1 cellular context compared by ENCODE assay signal in the genomic region with DNA sequence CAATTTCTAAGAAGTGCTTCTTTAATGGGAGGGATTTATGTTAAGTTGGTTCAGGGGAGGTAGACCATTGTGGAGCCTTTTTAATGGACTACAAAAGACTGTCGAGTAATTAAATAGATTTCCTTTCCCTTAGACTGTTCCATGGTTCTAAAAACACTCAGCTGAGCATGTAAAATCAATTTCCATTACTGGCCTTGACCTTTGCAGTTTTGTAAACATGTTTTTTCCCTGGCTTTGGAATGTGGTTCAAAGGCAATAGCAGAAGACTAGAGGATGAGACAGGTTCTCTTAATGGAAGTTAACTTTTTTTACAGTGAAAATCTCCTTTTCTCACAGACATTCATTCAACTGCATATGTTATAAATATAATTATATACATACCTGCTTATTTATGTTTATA.
TF ChIP-seq lines count a peak whose summit lies in the region.

No MANE protein-coding gene starts in this region.

TF ChIP-seq in HepG2, 621 proteins besides CTCF, POLR2A, EP300 and RAD21 (continued from another document and continues in another):
- peak; percentile 75 to 95; a peak in 3 of 4 replicates for TF ChIP-seq NR2F1 (CRISPR knock-in tag; IDR thresholded peaks at IDR 0.05)
- no peak for TF ChIP-seq RELA (CRISPR knock-in tag; IDR thresholded peaks at IDR 0.05)
- no peak for TF ChIP-seq ZSCAN31 (CRISPR knock-in tag; IDR thresholded peaks at IDR 0.05; ENCODE audit: low read depth)
- TF ChIP-seq KAT2B (IDR thresholded peaks at IDR 0.05; ENCODE audit: borderline replicate concordance, low read depth, low read length): peak; percentile 40; the same call in 1 of the 2 replicates
- no peak for TF ChIP-seq WIZ (CRISPR knock-in tag; IDR thresholded peaks at IDR 0.05)
- peak; percentile 43; the same call in 1 of the 2 replicates for TF ChIP-seq NR2F2 (IDR thresholded peaks at IDR 0.05; ENCODE audit: borderline replicate concordance, low read depth)
- TF ChIP-seq, protein P1, sequence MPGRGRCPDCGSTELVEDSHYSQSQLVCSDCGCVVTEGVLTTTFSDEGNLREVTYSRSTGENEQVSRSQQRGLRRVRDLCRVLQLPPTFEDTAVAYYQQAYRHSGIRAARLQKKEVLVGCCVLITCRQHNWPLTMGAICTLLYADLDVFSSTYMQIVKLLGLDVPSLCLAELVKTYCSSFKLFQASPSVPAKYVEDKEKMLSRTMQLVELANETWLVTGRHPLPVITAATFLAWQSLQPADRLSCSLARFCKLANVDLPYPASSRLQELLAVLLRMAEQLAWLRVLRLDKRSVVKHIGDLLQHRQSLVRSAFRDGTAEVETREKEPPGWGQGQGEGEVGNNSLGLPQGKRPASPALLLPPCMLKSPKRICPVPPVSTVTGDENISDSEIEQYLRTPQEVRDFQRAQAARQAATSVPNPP (CRISPR knock-in tag; IDR thresholded peaks at IDR 0.05): no peak
- no peak for TF ChIP-seq ZNF335 (CRISPR knock-in tag; IDR thresholded peaks at IDR 0.05)
- peak; percentile 62 for TF ChIP-seq RXRB (CRISPR knock-in tag; IDR thresholded peaks at IDR 0.05; ENCODE audit: borderline replicate concordance)
- no peak for TF ChIP-seq CEBPG (CRISPR knock-in tag; IDR thresholded peaks at IDR 0.05)
- no peak for TF ChIP-seq FOXC1 (CRISPR knock-in tag; IDR thresholded peaks at IDR 0.05; ENCODE audit: borderline replicate concordance)
- no peak; the same call in 1 of the 2 replicates for TF ChIP-seq SALL1 (CRISPR knock-in tag; IDR thresholded peaks at IDR 0.05)
- no peak for TF ChIP-seq ZNF484 (CRISPR knock-in tag; IDR thresholded peaks at IDR 0.05; ENCODE audit: borderline replicate concordance, low read depth)
- peak; percentile 63 for TF ChIP-seq TEAD3 (CRISPR knock-in tag; optimal IDR thresholded peaks at IDR 0.05; ENCODE audit: borderline replicate concordance)
- peak; percentile 65; the same call in 1 of the 2 replicates for TF ChIP-seq NFIC (IDR thresholded peaks at IDR 0.05; ENCODE audit: low read length)
- peak; percentile 62; the same call in 1 of the 2 replicates for TF ChIP-seq FOXK1 (CRISPR knock-in tag; IDR thresholded peaks at IDR 0.05; ENCODE audit: borderline replicate concordance, low read depth)
- TF ChIP-seq, protein P2, sequence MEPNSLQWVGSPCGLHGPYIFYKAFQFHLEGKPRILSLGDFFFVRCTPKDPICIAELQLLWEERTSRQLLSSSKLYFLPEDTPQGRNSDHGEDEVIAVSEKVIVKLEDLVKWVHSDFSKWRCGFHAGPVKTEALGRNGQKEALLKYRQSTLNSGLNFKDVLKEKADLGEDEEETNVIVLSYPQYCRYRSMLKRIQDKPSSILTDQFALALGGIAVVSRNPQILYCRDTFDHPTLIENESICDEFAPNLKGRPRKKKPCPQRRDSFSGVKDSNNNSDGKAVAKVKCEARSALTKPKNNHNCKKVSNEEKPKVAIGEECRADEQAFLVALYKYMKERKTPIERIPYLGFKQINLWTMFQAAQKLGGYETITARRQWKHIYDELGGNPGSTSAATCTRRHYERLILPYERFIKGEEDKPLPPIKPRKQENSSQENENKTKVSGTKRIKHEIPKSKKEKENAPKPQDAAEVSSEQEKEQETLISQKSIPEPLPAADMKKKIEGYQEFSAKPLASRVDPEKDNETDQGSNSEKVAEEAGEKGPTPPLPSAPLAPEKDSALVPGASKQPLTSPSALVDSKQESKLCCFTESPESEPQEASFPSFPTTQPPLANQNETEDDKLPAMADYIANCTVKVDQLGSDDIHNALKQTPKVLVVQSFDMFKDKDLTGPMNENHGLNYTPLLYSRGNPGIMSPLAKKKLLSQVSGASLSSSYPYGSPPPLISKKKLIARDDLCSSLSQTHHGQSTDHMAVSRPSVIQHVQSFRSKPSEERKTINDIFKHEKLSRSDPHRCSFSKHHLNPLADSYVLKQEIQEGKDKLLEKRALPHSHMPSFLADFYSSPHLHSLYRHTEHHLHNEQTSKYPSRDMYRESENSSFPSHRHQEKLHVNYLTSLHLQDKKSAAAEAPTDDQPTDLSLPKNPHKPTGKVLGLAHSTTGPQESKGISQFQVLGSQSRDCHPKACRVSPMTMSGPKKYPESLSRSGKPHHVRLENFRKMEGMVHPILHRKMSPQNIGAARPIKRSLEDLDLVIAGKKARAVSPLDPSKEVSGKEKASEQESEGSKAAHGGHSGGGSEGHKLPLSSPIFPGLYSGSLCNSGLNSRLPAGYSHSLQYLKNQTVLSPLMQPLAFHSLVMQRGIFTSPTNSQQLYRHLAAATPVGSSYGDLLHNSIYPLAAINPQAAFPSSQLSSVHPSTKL (CRISPR knock-in tag; IDR thresholded peaks at IDR 0.05): peak; percentile 79
- no peak for TF ChIP-seq RFX5 (IDR thresholded peaks at IDR 0.05; ENCODE audit: low read depth, low read length)
- TF ChIP-seq SOX13 (IDR thresholded peaks at IDR 0.05): no peak
- TF ChIP-seq SOX13 (CRISPR knock-in tag; conservative IDR thresholded peaks at IDR 0.05 in 1 of 2, IDR thresholded peaks at IDR 0.05 in 1 of 2): peak in 1 of 2 experiments; percentile 40; a peak in 1 of 4 replicates
- TF ChIP-seq, protein P3, sequence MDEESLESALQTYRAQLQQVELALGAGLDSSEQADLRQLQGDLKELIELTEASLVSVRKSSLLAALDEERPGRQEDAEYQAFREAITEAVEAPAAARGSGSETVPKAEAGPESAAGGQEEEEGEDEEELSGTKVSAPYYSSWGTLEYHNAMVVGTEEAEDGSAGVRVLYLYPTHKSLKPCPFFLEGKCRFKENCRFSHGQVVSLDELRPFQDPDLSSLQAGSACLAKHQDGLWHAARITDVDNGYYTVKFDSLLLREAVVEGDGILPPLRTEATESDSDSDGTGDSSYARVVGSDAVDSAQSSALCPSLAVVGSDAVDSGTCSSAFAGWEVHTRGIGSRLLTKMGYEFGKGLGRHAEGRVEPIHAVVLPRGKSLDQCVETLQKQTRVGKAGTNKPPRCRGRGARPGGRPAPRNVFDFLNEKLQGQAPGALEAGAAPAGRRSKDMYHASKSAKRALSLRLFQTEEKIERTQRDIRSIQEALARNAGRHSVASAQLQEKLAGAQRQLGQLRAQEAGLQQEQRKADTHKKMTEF (CRISPR knock-in tag; IDR thresholded peaks at IDR 0.05): 0 out of 2 replicates have a peak, but pooled peaks have one; percentile 30
- TF ChIP-seq, protein P4, sequence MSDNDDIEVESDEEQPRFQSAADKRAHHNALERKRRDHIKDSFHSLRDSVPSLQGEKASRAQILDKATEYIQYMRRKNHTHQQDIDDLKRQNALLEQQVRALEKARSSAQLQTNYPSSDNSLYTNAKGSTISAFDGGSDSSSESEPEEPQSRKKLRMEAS (IDR thresholded peaks at IDR 0.05): no peak
- no peak for TF ChIP-seq ZNF501 (CRISPR knock-in tag; IDR thresholded peaks at IDR 0.05)
- TF ChIP-seq, protein P5, sequence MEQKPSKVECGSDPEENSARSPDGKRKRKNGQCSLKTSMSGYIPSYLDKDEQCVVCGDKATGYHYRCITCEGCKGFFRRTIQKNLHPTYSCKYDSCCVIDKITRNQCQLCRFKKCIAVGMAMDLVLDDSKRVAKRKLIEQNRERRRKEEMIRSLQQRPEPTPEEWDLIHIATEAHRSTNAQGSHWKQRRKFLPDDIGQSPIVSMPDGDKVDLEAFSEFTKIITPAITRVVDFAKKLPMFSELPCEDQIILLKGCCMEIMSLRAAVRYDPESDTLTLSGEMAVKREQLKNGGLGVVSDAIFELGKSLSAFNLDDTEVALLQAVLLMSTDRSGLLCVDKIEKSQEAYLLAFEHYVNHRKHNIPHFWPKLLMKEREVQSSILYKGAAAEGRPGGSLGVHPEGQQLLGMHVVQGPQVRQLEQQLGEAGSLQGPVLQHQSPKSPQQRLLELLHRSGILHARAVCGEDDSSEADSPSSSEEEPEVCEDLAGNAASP (CRISPR knock-in tag; IDR thresholded peaks at IDR 0.05; ENCODE audit: borderline replicate concordance): no peak
- TF ChIP-seq RORA (CRISPR knock-in tag; IDR thresholded peaks at IDR 0.05): no peak
- TF ChIP-seq MTF2 (CRISPR knock-in tag; IDR thresholded peaks at IDR 0.05; ENCODE audit: borderline replicate concordance): no peak
- no peak for TF ChIP-seq DPF2 (CRISPR knock-in tag; IDR thresholded peaks at IDR 0.05; ENCODE audit: borderline replicate concordance, low read depth)
- no peak for TF ChIP-seq ZFP37 (CRISPR knock-in tag; IDR thresholded peaks at IDR 0.05; ENCODE audit: borderline replicate concordance)
- no peak for TF ChIP-seq RBM39 (IDR thresholded peaks at IDR 0.05; ENCODE audit: low read depth, low read length, poor library complexity, severe bottlenecking)
- TF ChIP-seq BCL6 (CRISPR knock-in tag; IDR thresholded peaks at IDR 0.05): peak; percentile 62; the same call in 1 of the 2 replicates
- peak; percentile 36; the same call in 1 of the 2 replicates for TF ChIP-seq SAP130 (CRISPR knock-in tag; IDR thresholded peaks at IDR 0.05; ENCODE audit: low read depth)
- no peak for TF ChIP-seq RFX1 (IDR thresholded peaks at IDR 0.05)
- TF ChIP-seq, protein P6, sequence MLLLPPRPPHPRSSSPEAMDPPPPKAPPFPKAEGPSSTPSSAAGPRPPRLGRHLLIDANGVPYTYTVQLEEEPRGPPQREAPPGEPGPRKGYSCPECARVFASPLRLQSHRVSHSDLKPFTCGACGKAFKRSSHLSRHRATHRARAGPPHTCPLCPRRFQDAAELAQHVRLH (CRISPR knock-in tag; IDR thresholded peaks at IDR 0.05; ENCODE audit: borderline replicate concordance, low read depth): no peak
- TF ChIP-seq HNF4A (CRISPR knock-in tag; IDR thresholded peaks at IDR 0.05): peak; percentile 60
- no peak for TF ChIP-seq MEIS2 (CRISPR knock-in tag; IDR thresholded peaks at IDR 0.05)
- TF ChIP-seq ZNF549 (CRISPR knock-in tag; IDR thresholded peaks at IDR 0.05): no peak
- no peak for TF ChIP-seq ELF1 (CRISPR knock-in tag; IDR thresholded peaks at IDR 0.05)
- TF ChIP-seq, protein P7, sequence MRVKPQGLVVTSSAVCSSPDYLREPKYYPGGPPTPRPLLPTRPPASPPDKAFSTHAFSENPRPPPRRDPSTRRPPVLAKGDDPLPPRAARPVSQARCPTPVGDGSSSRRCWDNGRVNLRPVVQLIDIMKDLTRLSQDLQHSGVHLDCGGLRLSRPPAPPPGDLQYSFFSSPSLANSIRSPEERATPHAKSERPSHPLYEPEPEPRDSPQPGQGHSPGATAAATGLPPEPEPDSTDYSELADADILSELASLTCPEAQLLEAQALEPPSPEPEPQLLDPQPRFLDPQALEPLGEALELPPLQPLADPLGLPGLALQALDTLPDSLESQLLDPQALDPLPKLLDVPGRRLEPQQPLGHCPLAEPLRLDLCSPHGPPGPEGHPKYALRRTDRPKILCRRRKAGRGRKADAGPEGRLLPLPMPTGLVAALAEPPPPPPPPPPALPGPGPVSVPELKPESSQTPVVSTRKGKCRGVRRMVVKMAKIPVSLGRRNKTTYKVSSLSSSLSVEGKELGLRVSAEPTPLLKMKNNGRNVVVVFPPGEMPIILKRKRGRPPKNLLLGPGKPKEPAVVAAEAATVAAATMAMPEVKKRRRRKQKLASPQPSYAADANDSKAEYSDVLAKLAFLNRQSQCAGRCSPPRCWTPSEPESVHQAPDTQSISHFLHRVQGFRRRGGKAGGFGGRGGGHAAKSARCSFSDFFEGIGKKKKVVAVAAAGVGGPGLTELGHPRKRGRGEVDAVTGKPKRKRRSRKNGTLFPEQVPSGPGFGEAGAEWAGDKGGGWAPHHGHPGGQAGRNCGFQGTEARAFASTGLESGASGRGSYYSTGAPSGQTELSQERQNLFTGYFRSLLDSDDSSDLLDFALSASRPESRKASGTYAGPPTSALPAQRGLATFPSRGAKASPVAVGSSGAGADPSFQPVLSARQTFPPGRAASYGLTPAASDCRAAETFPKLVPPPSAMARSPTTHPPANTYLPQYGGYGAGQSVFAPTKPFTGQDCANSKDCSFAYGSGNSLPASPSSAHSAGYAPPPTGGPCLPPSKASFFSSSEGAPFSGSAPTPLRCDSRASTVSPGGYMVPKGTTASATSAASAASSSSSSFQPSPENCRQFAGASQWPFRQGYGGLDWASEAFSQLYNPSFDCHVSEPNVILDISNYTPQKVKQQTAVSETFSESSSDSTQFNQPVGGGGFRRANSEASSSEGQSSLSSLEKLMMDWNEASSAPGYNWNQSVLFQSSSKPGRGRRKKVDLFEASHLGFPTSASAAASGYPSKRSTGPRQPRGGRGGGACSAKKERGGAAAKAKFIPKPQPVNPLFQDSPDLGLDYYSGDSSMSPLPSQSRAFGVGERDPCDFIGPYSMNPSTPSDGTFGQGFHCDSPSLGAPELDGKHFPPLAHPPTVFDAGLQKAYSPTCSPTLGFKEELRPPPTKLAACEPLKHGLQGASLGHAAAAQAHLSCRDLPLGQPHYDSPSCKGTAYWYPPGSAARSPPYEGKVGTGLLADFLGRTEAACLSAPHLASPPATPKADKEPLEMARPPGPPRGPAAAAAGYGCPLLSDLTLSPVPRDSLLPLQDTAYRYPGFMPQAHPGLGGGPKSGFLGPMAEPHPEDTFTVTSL (CRISPR knock-in tag; IDR thresholded peaks at IDR 0.05; ENCODE audit: borderline replicate concordance): peak; percentile 77; the same call in 1 of the 2 replicates
- TF ChIP-seq TOPORS (CRISPR knock-in tag; IDR thresholded peaks at IDR 0.05): no peak
- TF ChIP-seq, protein P8, sequence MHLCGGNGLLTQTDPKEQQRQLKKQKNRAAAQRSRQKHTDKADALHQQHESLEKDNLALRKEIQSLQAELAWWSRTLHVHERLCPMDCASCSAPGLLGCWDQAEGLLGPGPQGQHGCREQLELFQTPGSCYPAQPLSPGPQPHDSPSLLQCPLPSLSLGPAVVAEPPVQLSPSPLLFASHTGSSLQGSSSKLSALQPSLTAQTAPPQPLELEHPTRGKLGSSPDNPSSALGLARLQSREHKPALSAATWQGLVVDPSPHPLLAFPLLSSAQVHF (CRISPR knock-in tag; IDR thresholded peaks at IDR 0.05): no peak
- no peak for TF ChIP-seq MAF1 (CRISPR knock-in tag; IDR thresholded peaks at IDR 0.05; ENCODE audit: borderline replicate concordance)
- no peak for TF ChIP-seq ZNF552 (CRISPR knock-in tag; IDR thresholded peaks at IDR 0.05; ENCODE audit: borderline replicate concordance)
- TF ChIP-seq, protein P9, sequence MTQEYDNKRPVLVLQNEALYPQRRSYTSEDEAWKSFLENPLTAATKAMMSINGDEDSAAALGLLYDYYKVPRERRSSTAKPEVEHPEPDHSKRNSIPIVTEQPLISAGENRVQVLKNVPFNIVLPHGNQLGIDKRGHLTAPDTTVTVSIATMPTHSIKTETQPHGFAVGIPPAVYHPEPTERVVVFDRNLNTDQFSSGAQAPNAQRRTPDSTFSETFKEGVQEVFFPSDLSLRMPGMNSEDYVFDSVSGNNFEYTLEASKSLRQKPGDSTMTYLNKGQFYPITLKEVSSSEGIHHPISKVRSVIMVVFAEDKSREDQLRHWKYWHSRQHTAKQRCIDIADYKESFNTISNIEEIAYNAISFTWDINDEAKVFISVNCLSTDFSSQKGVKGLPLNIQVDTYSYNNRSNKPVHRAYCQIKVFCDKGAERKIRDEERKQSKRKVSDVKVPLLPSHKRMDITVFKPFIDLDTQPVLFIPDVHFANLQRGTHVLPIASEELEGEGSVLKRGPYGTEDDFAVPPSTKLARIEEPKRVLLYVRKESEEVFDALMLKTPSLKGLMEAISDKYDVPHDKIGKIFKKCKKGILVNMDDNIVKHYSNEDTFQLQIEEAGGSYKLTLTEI (CRISPR knock-in tag; conservative IDR thresholded peaks at IDR 0.05): no peak
- TF ChIP-seq ARNT2 (CRISPR knock-in tag; IDR thresholded peaks at IDR 0.05; ENCODE audit: low read depth): no peak
- TF ChIP-seq, protein P10, sequence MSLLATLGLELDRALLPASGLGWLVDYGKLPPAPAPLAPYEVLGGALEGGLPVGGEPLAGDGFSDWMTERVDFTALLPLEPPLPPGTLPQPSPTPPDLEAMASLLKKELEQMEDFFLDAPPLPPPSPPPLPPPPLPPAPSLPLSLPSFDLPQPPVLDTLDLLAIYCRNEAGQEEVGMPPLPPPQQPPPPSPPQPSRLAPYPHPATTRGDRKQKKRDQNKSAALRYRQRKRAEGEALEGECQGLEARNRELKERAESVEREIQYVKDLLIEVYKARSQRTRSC (CRISPR knock-in tag; IDR thresholded peaks at IDR 0.05; ENCODE audit: low read depth): no peak
